In genomic region chr11:764322-765024, GRCh38 we compare ENCODE assay signal across 9 cellular contexts. TPM values are rescaled to one million over a fixed set of nuclear protein-coding genes. Genes with fewer than 3 reads are reported as not detected.
DNase-seq lines count a peak whose midpoint lies in the region; ATAC-seq and TF ChIP-seq lines count a peak whose summit lies in the region.
"Had no signal": no experiment of that assay in that cellular context is flagged by ENCODE, and none has a peak within 500 bp of the region (broad histone marks: within the 10 kb centered on the region; RNA-seq: fewer than 3 reads in every experiment).

No MANE protein-coding gene starts in this region.

- H3K4me3 ChIP-seq in GM23338 (no peak overlapping the region), RWPE2 (ENCODE audit: severe bottlenecking) (no peak overlapping the region)
- H3K4me3 ChIP-seq: ovary had no signal

- no peak for ATAC-seq in GM23338
- no peak for ATAC-seq in RWPE2 (ENCODE audit: low read depth)

- H3K4me1 Mint-ChIP-seq in GM23338 = peaks cover 10% of the 10 kb centered on the region
- no peaks in the 10 kb centered on the region for H3K4me1 Mint-ChIP-seq in mesothelial cell of epicardium

- DNase-seq in GM23338 (ENCODE audit: low spot score) (no peak), RWPE2 (ENCODE audit: low spot score) (no peak), mesothelial cell of epicardium (ENCODE audit: low spot score in 2 of 2, unreplicated experiment in 2 of 2) (no peak), cerebellar nuclear complex (lab: John Stamatoyannopoulos, UW) (no peak)
- DNase-seq in activated CD8-positive, alpha-beta memory T cell treated with anti-CD3 and anti-CD28 coated beads, Interleukin-2, amount 50 U/mL, for 4 hours = no peak
- DNase-seq: NCI-H446 treated with DMSO at 0.1 percent for 48 hours had no signal

- H3K4me2 ChIP-seq in GM23338 = no peak overlapping the region

- H3K79me2 ChIP-seq in GM23338 (replicated peaks; ENCODE audit: insufficient read depth) = no peaks in the 10 kb centered on the region

- H3K9me2 ChIP-seq in GM23338 (ENCODE audit: insufficient read depth) = no peaks in the 10 kb centered on the region

- H3K9me3 ChIP-seq in RWPE2 (ENCODE audit: severe bottlenecking) = no peaks in the 10 kb centered on the region
- H3K9me3 ChIP-seq: ovary had no signal

- H3K27ac Mint-ChIP-seq in GM23338 = no peak overlapping the region
- H3K27ac Mint-ChIP-seq in mesothelial cell of epicardium = peak overlapping the region; percentile 52

- peaks cover 32% of the 10 kb centered on the region for H3K27me3 Mint-ChIP-seq in GM23338 (ENCODE audit: insufficient read depth, low read depth, poor library complexity)
- H3K27me3 Mint-ChIP-seq in mesothelial cell of epicardium (ENCODE audit: low read depth) = no peaks in the 10 kb centered on the region
- H3K27me3 Mint-ChIP-seq: stimulated activated naive CD8-positive, alpha-beta T cell treated with anti-CD3 and anti-CD28 coated beads, Interleukin-15, Interleukin-2, amounts not matched to agents 100 ng/mL and 50 ng/mL, for 24 hours had no signal

- 0 out of 2 replicates have a peak overlapping the region, but pooled peaks have one; percentile 63 for H3K27ac ChIP-seq in GM23338 (ENCODE audit: low read depth)
- H3K27ac ChIP-seq in RWPE2 (ENCODE audit: poor library complexity, severe bottlenecking) = peak overlapping the region; percentile 87
- H3K27ac ChIP-seq: C4-2B, ovary had no signal

- H3K36me3 Mint-ChIP-seq in GM23338 (ENCODE audit: low read depth) (peaks cover 82% of the 10 kb centered on the region), mesothelial cell of epicardium (peaks cover 23% of the 10 kb centered on the region)

- no peak overlapping the region for H3K4me3 Mint-ChIP-seq in GM23338
- no peak overlapping the region for H3K4me3 Mint-ChIP-seq in mesothelial cell of epicardium
- H3K4me3 Mint-ChIP-seq: stimulated activated naive CD8-positive, alpha-beta T cell treated with anti-CD3 and anti-CD28 coated beads, Interleukin-15, Interleukin-2, amounts not matched to agents 100 ng/mL and 50 ng/mL, for 24 hours had no signal

- peaks cover 43% of the 10 kb centered on the region for H3K36me3 ChIP-seq in GM23338 (ENCODE audit: insufficient read depth)
- H3K36me3 ChIP-seq in RWPE2 (ENCODE audit: low read depth) = peaks cover 84% of the 10 kb centered on the region
- H3K36me3 ChIP-seq: ovary had no signal

- TF ChIP-seq CTCF in GM23338 (conservative IDR thresholded peaks at IDR 0.05; ENCODE audit: low read depth in 2 of 2) (no peak), RWPE2 (IDR thresholded peaks at IDR 0.05; ENCODE audit: poor library complexity, severe bottlenecking) (no peak), mesothelial cell of epicardium (IDR thresholded peaks at IDR 0.05; ENCODE audit: unreplicated experiment) (no peak)

- peaks cover 6% of the 10 kb centered on the region; the same call in 1 of the 2 replicates for H4K20me1 ChIP-seq in GM23338 (replicated peaks; ENCODE audit: insufficient read depth)

- H3K4me1 ChIP-seq in GM23338 (ENCODE audit: insufficient read depth) (peaks cover 8% of the 10 kb centered on the region), RWPE2 (ENCODE audit: insufficient read depth, poor library complexity, severe bottlenecking) (peaks cover 16% of the 10 kb centered on the region)

- H3K9me3 Mint-ChIP-seq in GM23338 = no peaks in the 10 kb centered on the region
- H3K9me3 Mint-ChIP-seq in mesothelial cell of epicardium = no peaks in the 10 kb centered on the region
- H3K9me3 Mint-ChIP-seq: stimulated activated naive CD8-positive, alpha-beta T cell treated with anti-CD3 and anti-CD28 coated beads, Interleukin-15, Interleukin-2, amounts not matched to agents 100 ng/mL and 50 ng/mL, for 24 hours had no signal

- H3K27me3 ChIP-seq in GM23338 (ENCODE audit: insufficient read depth) = no peaks in the 10 kb centered on the region
- no peaks in the 10 kb centered on the region for H3K27me3 ChIP-seq in RWPE2 (ENCODE audit: insufficient read depth, poor library complexity, severe bottlenecking)
- H3K27me3 ChIP-seq: ovary had no signal

- no peak overlapping the region for H2AFZ ChIP-seq in GM23338

- H3F3A ChIP-seq in GM23338 (replicated peaks; ENCODE audit: low read depth) = peaks cover 64% of the 10 kb centered on the region

TF ChIP-seq in GM23338, 12 proteins besides CTCF, POLR2A, EP300 and RAD21:
- no peak for TF ChIP-seq NANOG (IDR thresholded peaks at IDR 0.05; ENCODE audit: borderline replicate concordance)
- no peak for TF ChIP-seq REST (IDR thresholded peaks at IDR 0.05; ENCODE audit: unreplicated experiment)
- TF ChIP-seq POLR2AphosphoS5 (IDR thresholded peaks at IDR 0.05; ENCODE audit: low read depth) = peak; percentile 5; the same call in 1 of the 2 replicates
- TF ChIP-seq ETS1 (IDR thresholded peaks at IDR 0.05) = no peak

RNA-seq across cellular contexts. Expression of gene GATD1, which starts 12.8 kb away (rescaled TPM):
- 28.0 and 51.0 TPM in 2 replicates for total RNA-seq in GM23338 (2014; rRNA removed; shearing (Covaris generic))
- polyA plus RNA-seq in GM23338 (2016; fragmentation: Nextera tagmentation; extraction: Ambion mirVana) = 39.3 and 44.9 TPM in 2 replicates
- total RNA-seq in mesothelial cell of epicardium = 81.1 to 91.2 TPM (median 83.9 TPM) in 3 replicates

RNA-seq across cellular contexts. Expression of gene TALDO1, which starts 17.2 kb away (rescaled TPM):
- 339 and 353 TPM in 2 replicates for total RNA-seq in GM23338 (2014; rRNA removed; shearing (Covaris generic))
- polyA plus RNA-seq in GM23338 (2016; fragmentation: Nextera tagmentation; extraction: Ambion mirVana) = 402 and 411 TPM in 2 replicates
- total RNA-seq in mesothelial cell of epicardium = 86.9 to 97.5 TPM (median 89.7 TPM) in 3 replicates

RNA-seq across cellular contexts. Expression of gene CEND1, which starts 25.4 kb away (rescaled TPM):
- total RNA-seq in GM23338 (2014; rRNA removed; shearing (Covaris generic)) = 3.1 and 5.5 TPM in 2 replicates
- polyA plus RNA-seq in GM23338 (2016; fragmentation: Nextera tagmentation; extraction: Ambion mirVana) = 4.8 and 5.7 TPM in 2 replicates
- not detected in 3 replicates for total RNA-seq in mesothelial cell of epicardium

RNA-seq across cellular contexts. Expression of gene SLC25A22, which starts 33.6 kb away (rescaled TPM):
- 41.2 and 46.4 TPM in 2 replicates for total RNA-seq in GM23338 (2014; rRNA removed; shearing (Covaris generic))
- polyA plus RNA-seq in GM23338 (2016; fragmentation: Nextera tagmentation; extraction: Ambion mirVana) = 20.2 and 21.0 TPM in 2 replicates
- 34.3 to 37.2 TPM (median 35.7 TPM) in 3 replicates for total RNA-seq in mesothelial cell of epicardium

RNA-seq across cellular contexts. Expression of gene PIDD1, which starts 40.6 kb away (rescaled TPM):
- total RNA-seq in GM23338 (2014; rRNA removed; shearing (Covaris generic)) = 26.0 and 37.6 TPM in 2 replicates
- 22.7 and 25.6 TPM in 2 replicates for polyA plus RNA-seq in GM23338 (2016; fragmentation: Nextera tagmentation; extraction: Ambion mirVana)
- 40.1 to 43.7 TPM (median 43.1 TPM) in 3 replicates for total RNA-seq in mesothelial cell of epicardium
